16 cellular contexts compared by ENCODE assay signal in genomic region chr3:78281381-78281780, GRCh38.
A peak's percentile ranks its signal among the peaks of the same experiment; 100 is the strongest.
DNase-seq lines count a peak whose midpoint lies in the region; ATAC-seq and TF ChIP-seq lines count a peak whose summit lies in the region.
"Had no signal": no experiment of that assay in that cellular context is flagged by ENCODE, and none has a peak within 500 bp of the region (broad histone marks: within the 10 kb centered on the region; RNA-seq: fewer than 3 reads in every experiment).

No MANE protein-coding gene starts in this region.

- H3K36me3 Mint-ChIP-seq in glutamatergic neuron (ENCODE audit: unreplicated experiment) = peaks cover 4% of the 10 kb centered on the region

- TF ChIP-seq CTCF in glutamatergic neuron (IDR thresholded peaks at IDR 0.05; ENCODE audit: partially characterized antibody, unreplicated experiment) = no peak

- no peaks in the 10 kb centered on the region for H3K27me3 Mint-ChIP-seq in glutamatergic neuron (ENCODE audit: unreplicated experiment)

- H3K4me1 Mint-ChIP-seq in glutamatergic neuron (ENCODE audit: low read depth, unreplicated experiment) = peaks cover 14% of the 10 kb centered on the region

- no peak overlapping the region for H3K4me3 Mint-ChIP-seq in glutamatergic neuron (ENCODE audit: unreplicated experiment)

- ATAC-seq in activated CD4-positive, CD25-positive, alpha-beta regulatory T cell treated with anti-CD3 and anti-CD28 coated beads, Interleukin-2, amount 50 U/mL, for 24 hours = no peak

- in situ Hi-C loops in G401 (cut with HindIII; ENCODE audit: low sequenced_read_pairs) = no loop called here

- DNase-seq in D341Med (ENCODE audit: low spot score) (peak; percentile 51), NCI-H82 (lab: John Stamatoyannopoulos, UW) (peak; percentile 98), glutamatergic neuron (peak; percentile 70), posterior vena cava (ENCODE audit: low spot score) (peak; percentile 49), G401 (ENCODE audit: low spot score) (no peak)
- no peak for DNase-seq in central memory CD4-positive, alpha-beta T cell
- DNase-seq: DMS79; NCI-H1092 treated with DMSO at 0.1 percent for 48 hours; NCI-H146; NCI-H2029 treated with DMSO at 0.1 percent for 48 hours; NCI-H2171; NCI-H69; NK-92 treated with Interleukin-12 subunit alpha and Interleukin-12 subunit beta, amount 100 ng/mL, for 24 hours; OCI-M1; SHP77 had no signal

- peaks cover 3% of the 10 kb centered on the region for H3K9me3 Mint-ChIP-seq in glutamatergic neuron (ENCODE audit: unreplicated experiment)

- H3K27ac Mint-ChIP-seq in glutamatergic neuron (ENCODE audit: unreplicated experiment) = peak overlapping the region; percentile 85

- intact Hi-C loops in posterior vena cava (cut with DNase I) = no loop called here

Comparison
In these comparisons a context has a peak if more than half of its experiments do, and no peak if none do; other contexts are left out.
1. DNase-seq: peak in D341Med (single experiment), NCI-H82 (single experiment), glutamatergic neuron (single experiment) and posterior vena cava (single experiment); none in G401 (single experiment) and central memory CD4-positive, alpha-beta T cell (single experiment).